30 cellular contexts compared by ENCODE assay signal in genomic region chr12:79677667-79678066, GRCh38.
"Had no signal": no experiment of that assay in that cellular context is flagged by ENCODE, and none has a peak within 500 bp of the region (broad histone marks: within the 10 kb centered on the region; RNA-seq: fewer than 3 reads in every experiment).

No MANE protein-coding gene starts in this region.

- DNase-seq: activated CD4-positive, alpha-beta memory T cell treated with anti-CD3 and anti-CD28 coated beads, Interleukin-2, amount 10 ng/mL, durations not matched to agents 7 days and 5 days; activated CD4-positive, alpha-beta T cell treated with anti-CD3 and anti-CD28 coated beads for 1 hour; activated CD4-positive, alpha-beta T cell treated with anti-CD3 and anti-CD28 coated beads for 48 hours; activated CD4-positive, CD25-positive, alpha-beta regulatory T cell; activated CD8-positive, alpha-beta memory T cell treated with anti-CD3 and anti-CD28 coated beads for 24 hours; activated CD8-positive, alpha-beta memory T cell treated with anti-CD3 and anti-CD28 coated beads, Interleukin-2, amount 10 ng/mL, durations not matched to agents 7 days and 5 days; activated CD8-positive, alpha-beta memory T cell treated with anti-CD3 and anti-CD28 coated beads, Interleukin-2, amount 50 U/mL, for 48 hours; activated effector memory CD4-positive, alpha-beta T cell treated with Interleukin-2 at 50 U/mL for 16 hours; activated naive CD4-positive, alpha-beta T cell treated with anti-CD3 and anti-CD28 coated beads, Interleukin-2, amount 10 ng/mL, durations not matched to agents 7 days and 5 days; activated naive CD8-positive, alpha-beta T cell treated with anti-CD3 and anti-CD28 coated beads, Interleukin-2, amount 50 U/mL, for 24 hours; activated T-cell treated with anti-CD3 and anti-CD28 coated beads, Interleukin-2, amount 50 U/mL, for 48 hours; anterior cingulate cortex; central memory CD4-positive, alpha-beta T cell; Karpas-422; NCI-H1048; NCI-H1105 treated with DMSO at 0.1 percent for 48 hours; NCI-H1436; NCI-H1694 treated with DMSO at 0.1 percent for 48 hours; NCI-H2029 treated with DMSO at 0.1 percent for 48 hours; NCI-H2107; NCI-H2171; NCI-H446 treated with DMSO at 0.1 percent for 48 hours; NCI-H524 treated with DMSO at 0.1 percent for 48 hours; RPMI8226; SIG-M5; T-cell; T-helper 17 cell; T-helper 9 cell; WERI-Rb-1 had no signal

- H3K36me3 ChIP-seq: WERI-Rb-1 had no signal

- H3K27ac ChIP-seq: WERI-Rb-1 had no signal

- H3K4me3 ChIP-seq: MG63 had no signal

- H3K27me3 ChIP-seq: MG63 had no signal
